11 cellular contexts compared by ENCODE assay signal in genomic region chr15:71313806-71314205, GRCh38.
"Had no signal": no experiment of that assay in that cellular context is flagged by ENCODE, and none has a peak within 500 bp of the region (broad histone marks: within the 10 kb centered on the region; RNA-seq: fewer than 3 reads in every experiment).

No MANE protein-coding gene starts in this region.

- H3K9me3 Mint-ChIP-seq: activated T-helper 2 cell treated with anti-CD3 and anti-CD28 coated beads, Interferon-gamma antibody, Interleukin-2, Interleukin-4, amounts not matched to agents 10 μg/mL and 5 μg/mL and 100 μg/mL, durations not matched to agents 14 hours and 24 hours and 36 hours had no signal

- H3K27ac ChIP-seq: esophagus squamous epithelium, gastrocnemius medialis, skin epidermis, stomach had no signal

- H3K36me3 Mint-ChIP-seq: activated naive CD4-positive, alpha-beta T cell treated with anti-CD3 and anti-CD28 coated beads, Interleukin-2, amount 50 U/mL, for 24 hours had no signal

- FAIRE-seq: TTC549 had no signal

- H3K9me3 ChIP-seq: esophagus squamous epithelium, gastrocnemius medialis, stomach had no signal

- H3K27ac Mint-ChIP-seq: activated CD4-positive, alpha-beta T cell treated with anti-CD3 and anti-CD28 coated beads, Interleukin-2, amount 10 ng/mL, durations not matched to agents 7 days and 5 days; activated naive CD4-positive, alpha-beta T cell treated with anti-CD3 and anti-CD28 coated beads, Interleukin-2, amount 50 U/mL, for 24 hours; activated T-helper 2 cell treated with anti-CD3 and anti-CD28 coated beads, Interferon-gamma antibody, Interleukin-2, Interleukin-4, amounts not matched to agents 10 μg/mL and 5 μg/mL and 100 μg/mL, durations not matched to agents 14 hours and 24 hours and 36 hours; T-helper 17 cell had no signal

- H3K4me3 Mint-ChIP-seq: activated CD4-positive, alpha-beta T cell treated with anti-CD3 and anti-CD28 coated beads, Interleukin-2, amount 10 ng/mL, durations not matched to agents 7 days and 5 days; activated naive CD4-positive, alpha-beta T cell treated with anti-CD3 and anti-CD28 coated beads, Interleukin-2, amount 50 U/mL, for 24 hours; T-helper 17 cell had no signal

- H3K4me3 ChIP-seq: esophagus squamous epithelium, gastrocnemius medialis, skin epidermis, stomach had no signal

- DNase-seq: activated CD4-positive, alpha-beta T cell treated with anti-CD3 and anti-CD28 coated beads, Interleukin-2, amount 10 ng/mL, durations not matched to agents 7 days and 5 days; activated CD4-positive, CD25-positive, alpha-beta regulatory T cell; amygdala; esophagus squamous epithelium; gastrocnemius medialis; stomach; T-helper 17 cell had no signal

- H3K4me1 Mint-ChIP-seq: activated CD4-positive, alpha-beta T cell treated with anti-CD3 and anti-CD28 coated beads, Interleukin-2, amount 10 ng/mL, durations not matched to agents 7 days and 5 days; activated naive CD4-positive, alpha-beta T cell treated with anti-CD3 and anti-CD28 coated beads, Interleukin-2, amount 50 U/mL, for 24 hours; T-helper 17 cell had no signal

- H3K36me3 ChIP-seq: esophagus squamous epithelium, gastrocnemius medialis, stomach had no signal

- ATAC-seq: gastrocnemius medialis, T-helper 17 cell had no signal

- H3K4me1 ChIP-seq: esophagus squamous epithelium, gastrocnemius medialis, stomach had no signal

- H3K27me3 Mint-ChIP-seq: activated CD4-positive, alpha-beta T cell treated with anti-CD3 and anti-CD28 coated beads, Interleukin-2, amount 10 ng/mL, durations not matched to agents 7 days and 5 days; activated naive CD4-positive, alpha-beta T cell treated with anti-CD3 and anti-CD28 coated beads, Interleukin-2, amount 50 U/mL, for 24 hours had no signal

- H3K27me3 ChIP-seq: esophagus squamous epithelium, gastrocnemius medialis, stomach had no signal
